9 cellular contexts compared by ENCODE assay signal in the genomic region with DNA sequence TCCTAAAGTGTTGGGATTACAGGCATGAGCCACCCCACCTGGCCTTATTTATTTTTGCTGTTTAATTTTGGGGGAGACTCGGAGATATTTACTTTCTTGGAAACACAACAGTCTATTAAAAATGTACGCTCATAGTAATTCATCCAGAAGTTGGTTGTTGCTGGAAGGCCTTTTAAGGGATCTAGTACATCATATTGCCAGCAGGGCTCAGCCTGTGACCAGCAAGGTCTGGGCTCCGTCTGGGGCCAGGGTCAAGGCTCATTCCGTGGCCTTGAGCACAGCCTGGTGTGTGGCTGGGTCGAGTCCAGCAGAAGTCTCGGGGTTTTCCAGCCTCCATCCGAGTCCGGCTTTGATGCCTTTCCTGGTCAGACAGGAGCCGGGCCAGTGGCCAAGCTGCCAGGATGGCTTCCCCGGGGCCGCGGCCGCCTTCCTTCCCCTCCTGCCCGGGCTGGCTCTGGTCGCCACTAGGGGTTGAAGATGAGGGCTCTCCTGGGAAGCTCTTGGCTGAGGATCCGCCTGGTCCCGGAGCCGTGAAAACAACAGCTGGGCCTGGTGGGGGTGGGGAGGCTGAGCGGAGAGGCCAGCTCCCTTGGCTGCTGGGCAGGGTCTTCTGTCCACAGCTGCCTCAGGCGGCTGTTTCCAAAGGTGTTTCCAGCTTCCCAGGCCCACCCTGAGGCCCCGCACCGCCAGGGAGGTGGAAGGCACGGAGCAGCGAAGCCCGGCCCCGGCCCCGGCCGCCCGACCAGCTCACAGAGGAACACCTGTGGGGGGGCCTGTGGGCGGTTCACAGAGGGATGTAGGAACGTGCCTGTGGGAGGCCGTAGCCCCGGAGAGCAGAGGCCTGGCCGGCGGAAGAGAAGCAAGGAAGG. TPM values are rescaled to one million over a fixed set of nuclear protein-coding genes. Genes with fewer than 3 reads are reported as not detected.
DNase-seq lines count a peak whose midpoint lies in the region; ATAC-seq, FAIRE-seq and TF ChIP-seq lines count a peak whose summit lies in the region.
"Had no signal": no experiment of that assay in that cellular context is flagged by ENCODE, and none has a peak within 500 bp of the region (broad histone marks: within the 10 kb centered on the region; RNA-seq: fewer than 3 reads in every experiment).

No MANE protein-coding gene starts in this region.

- H3K4me3 ChIP-seq in foreskin fibroblast (ENCODE audit: low read depth in 1 of 2, low read length in 2 of 2) = no peak overlapping the region
- no peak overlapping the region for H3K4me3 ChIP-seq in small intestine (ENCODE audit: low read depth in 1 of 2, low read length in 2 of 2)
- H3K4me3 ChIP-seq: GM12878 had no signal

- peak overlapping the region; percentile 82 for H3K27ac Mint-ChIP-seq in osteocyte (ENCODE audit: unreplicated experiment)
- H3K27ac Mint-ChIP-seq in T-cell = no peak overlapping the region

- H3K4me3 Mint-ChIP-seq in osteocyte (ENCODE audit: unreplicated experiment) (no peak overlapping the region), T-cell (no peak overlapping the region)

- CTCF ChIA-PET in T-cell (lab: Charles Lee) = interaction anchor here in 1 of 2 donors (0.6 kb wide), 1 partner anchor 13 kb away, joined by 13 read pairs; no protein-coding TSS in a partner anchor

- no peaks in the 10 kb centered on the region for H3K27me3 Mint-ChIP-seq in osteocyte (ENCODE audit: unreplicated experiment)
- peaks cover 11 to 32% of the 10 kb centered on the region in 2 donors for H3K27me3 Mint-ChIP-seq in T-cell

- POLR2A ChIA-PET in T-cell (lab: Charles Lee) = no interaction called here

- WGBS in small intestine, 3 donors = 34 to 41% (median 40%) methylated on average over 31 to 35 of the region's 35 CpGs

- peaks cover 0 to 6% of the 10 kb centered on the region in 2 donors for H3K4me1 ChIP-seq in small intestine (ENCODE audit: control insufficient read depth in 2 of 2, insufficient read depth in 1 of 2, low read depth in 1 of 2, low read length in 1 of 2)

- H3K9me3 Mint-ChIP-seq in osteocyte (ENCODE audit: unreplicated experiment) = no peaks in the 10 kb centered on the region
- no peaks in the 10 kb centered on the region for H3K9me3 Mint-ChIP-seq in T-cell

- H3K9me3 ChIP-seq in small intestine (ENCODE audit: control insufficient read depth, low read depth) = no peaks in the 10 kb centered on the region

- H3K27ac ChIP-seq in C4-2B = peak overlapping the region; percentile 2; the same call in 1 of the 2 replicates
- H3K27ac ChIP-seq in small intestine (ENCODE audit: low read depth in 1 of 2, low read length in 1 of 2) = peak overlapping the region in 1 of 2 donors; percentile 84

- H3K4me1 Mint-ChIP-seq in osteocyte (ENCODE audit: unreplicated experiment) = peaks cover 46% of the 10 kb centered on the region
- H3K4me1 Mint-ChIP-seq in T-cell = peaks cover 7 to 10% (median 7%) of the 10 kb centered on the region in 3 donors

- H3K36me3 Mint-ChIP-seq in osteocyte (ENCODE audit: unreplicated experiment) (no peaks in the 10 kb centered on the region), T-cell (no peaks in the 10 kb centered on the region)

- no peaks in the 10 kb centered on the region for H3K27me3 ChIP-seq in small intestine (ENCODE audit: control insufficient read depth in 2 of 2, insufficient read depth in 2 of 2, low read length in 2 of 2)

- ATAC-seq in HG02938 (IDR thresholded peaks at IDR 0.05; ENCODE audit: unreplicated experiment) (no peak), T-cell (replicated peaks in 1 of 4) (no peak), GM18520 (IDR thresholded peaks at IDR 0.05; ENCODE audit: unreplicated experiment) (no peak)
- ATAC-seq: GM12878 had no signal

- TF ChIP-seq CTCF in C4-2B (conservative IDR thresholded peaks at IDR 0.05) (no peak), foreskin fibroblast (IDR thresholded peaks at IDR 0.05; ENCODE audit: low read depth, low read length) (no peak), osteocyte (IDR thresholded peaks at IDR 0.05) (peak; percentile 22)

- H3K36me3 ChIP-seq in small intestine (ENCODE audit: control insufficient read depth in 2 of 2, insufficient read depth in 2 of 2, low read length in 2 of 2) = no peaks in the 10 kb centered on the region

- DNase-seq in NCI-H82 treated with DMSO at 0.1 percent for 48 hours (lab: John Stamatoyannopoulos, UW; ENCODE audit: unreplicated experiment) (peak; percentile 79), foreskin fibroblast (peak; percentile 51 to 72), osteocyte (ENCODE audit: extremely low spot score, unreplicated experiment) (peak; percentile 87), T-cell (no peak), small intestine (no peak)

- no peak for FAIRE-seq in small intestine (lab: Jason Lieb, UNC)
- FAIRE-seq: GM12878 had no signal

RNA-seq across cellular contexts. Expression of gene VWA1, which starts 5.1 kb away (rescaled TPM):
- 15.6 and 17.5 TPM in 2 replicates for total RNA-seq in osteocyte
- under 1 TPM in 3 of 5 donors, not detected in 2; 0.15 to 0.54 (median 0.26) TPM for total RNA-seq in T-cell
- 10 to 100 TPM in 1 of 3 donors, 1 to 10 TPM in 1, under 1 TPM in 1; 0.67 to 12.7 (median 1.1) TPM for polyA plus RNA-seq in small intestine

RNA-seq across cellular contexts. Expression of gene ANKRD65, which starts 9.3 kb away (rescaled TPM):
- 0.21 and 0.24 TPM in 2 replicates for total RNA-seq in osteocyte
- total RNA-seq in T-cell = under 1 TPM in 1 of 5 donors, not detected in 4; 0.20 TPM
- 1 to 10 TPM; 1.1 to 1.7 (median 1.4) TPM for polyA plus RNA-seq in small intestine

RNA-seq across cellular contexts. Expression of gene ATAD3C, which starts 19.1 kb away (rescaled TPM):
- total RNA-seq in osteocyte (0.27 and 0.44 TPM in 2 replicates), T-cell (1 to 10 TPM in 3 of 5 donors, under 1 TPM in 2; 0.59 to 3.1 (median 1.4) TPM)
- polyA plus RNA-seq in small intestine = under 1 TPM in 2 of 3 donors, not detected in 1; 0.27 to 0.66 TPM

RNA-seq across cellular contexts. Expression of gene MRPL20, which starts 23.3 kb away (rescaled TPM):
- total RNA-seq in osteocyte (82.1 and 86.9 TPM in 2 replicates), T-cell (100 to 1,000 TPM; 106 to 123 (median 114) TPM)
- 100 to 1,000 TPM; 162 to 221 (median 172) TPM for polyA plus RNA-seq in small intestine

RNA-seq across cellular contexts. Expression of gene CCNL2, which starts 31.2 kb away (rescaled TPM):
- total RNA-seq in osteocyte (262 and 272 TPM in 2 replicates), T-cell (100 to 1,000 TPM; 250 to 418 (median 376) TPM)
- 100 to 1,000 TPM in 2 of 3 donors, 10 to 100 TPM in 1; 71.9 to 222 (median 175) TPM for polyA plus RNA-seq in small intestine

Comparison
In these comparisons a context has a peak if more than half of its experiments do, and no peak if none do; other contexts are left out.
1. DNase-seq: peak in NCI-H82 treated with DMSO at 0.1 percent for 48 hours (single experiment), foreskin fibroblast (2 of 2) and osteocyte (single experiment); none in T-cell (0 of 34) and small intestine (single experiment).
2. RNA of gene VWA1, which starts 5.1 kb away (total RNA-seq): 15.6 to 17.5 TPM in osteocyte; 0.15 to 0.54 TPM in T-cell; every median in the first group is over 10 times any median in the second.